Comparison of ENCODE assay signal across 9 cellular contexts in genomic region chr18:31722369-31722957, GRCh38. TPM values are rescaled to one million over a fixed set of nuclear protein-coding genes. Genes with fewer than 3 reads are reported as not detected.
DNase-seq lines count a peak whose midpoint lies in the region; ATAC-seq and TF ChIP-seq lines count a peak whose summit lies in the region.
"Had no signal": no experiment of that assay in that cellular context is flagged by ENCODE, and none has a peak within 500 bp of the region (broad histone marks: within the 10 kb centered on the region; RNA-seq: fewer than 3 reads in every experiment).

No MANE protein-coding gene starts in this region.

- WGBS in psoas muscle, 3 donors: 34 to 50% (median 39%) methylated on average over 7 of the region's 7 CpGs
- WGBS in aorta, 2 donors: 36% methylated on average over 7 of the region's 7 CpGs

- H3K36me3 ChIP-seq in HCT116 (ENCODE audit: control insufficient read depth in 1 of 2, insufficient read depth in 2 of 2, low read length in 2 of 2): no peaks in the 10 kb centered on the region
- no peaks in the 10 kb centered on the region for H3K36me3 ChIP-seq in MG63
- H3K36me3 ChIP-seq in psoas muscle (ENCODE audit: insufficient read depth in 1 of 2, low read depth in 1 of 2): no peaks in the 10 kb centered on the region
- H3K36me3 ChIP-seq in aorta (ENCODE audit: control insufficient read depth in 1 of 2, insufficient read depth in 2 of 2, low read length in 1 of 2): no peaks in the 10 kb centered on the region

- H3K4me2 ChIP-seq in HCT116 (ENCODE audit: low read length): no peak overlapping the region

- H2AFZ ChIP-seq in HCT116 (ENCODE audit: low read depth, low read length, poor library complexity, severe bottlenecking): peak overlapping the region; percentile 41

- TF ChIP-seq CTCF in GM12865 (IDR thresholded peaks at IDR 0.05; ENCODE audit: insufficient read depth, low read depth, low read length, missing control alignments) (peak; percentile 89), HCT116 (IDR thresholded peaks at IDR 0.05 in 2 of 3, conservative IDR thresholded peaks at IDR 0.05 in 1 of 3; ENCODE audit: borderline replicate concordance in 1 of 3, insufficient read depth in 1 of 3, low read depth in 2 of 3, low read length in 2 of 3) (peak; percentile 68 to 91 (median 89); a peak in 5 of 6 replicates), psoas muscle (IDR thresholded peaks at IDR 0.05) (peak; percentile 90)

- H3K4me3 ChIP-seq in GM12865 (ENCODE audit: low read depth, low read length): no peak overlapping the region
- H3K4me3 ChIP-seq in HCT116 (replicated peaks in 1 of 2; ENCODE audit: low read depth in 1 of 2, low read length in 2 of 2): no peak overlapping the region
- no peak overlapping the region for H3K4me3 ChIP-seq in MG63
- H3K4me3 ChIP-seq in psoas muscle: no peak overlapping the region
- no peak overlapping the region for H3K4me3 ChIP-seq in aorta (ENCODE audit: low read length in 2 of 2)

- in situ Hi-C loops in SK-MEL-5 (cut with HindIII; ENCODE audit: low pct_unique_long_range_greater_than_20kb, low sequenced_read_pairs): no loop called here

- H3K9me3 ChIP-seq in HCT116 (ENCODE audit: control insufficient read depth in 1 of 2, insufficient read depth in 1 of 2, low read depth in 1 of 2, low read length in 2 of 2): peaks cover 6 to 7% of the 10 kb centered on the region in 2 experiments; a peak in 2 of 4 replicates
- H3K9me3 ChIP-seq in MG63: no peaks in the 10 kb centered on the region; the same call in 1 of the 2 replicates
- no peaks in the 10 kb centered on the region for H3K9me3 ChIP-seq in psoas muscle
- no peaks in the 10 kb centered on the region for H3K9me3 ChIP-seq in aorta (ENCODE audit: control insufficient read depth, low read length)

- POLR2A ChIA-PET in HCT116 (lab: Charles Lee): no interaction called here

- H3K4me1 ChIP-seq in HCT116 (ENCODE audit: control insufficient read depth in 1 of 2, insufficient read depth in 2 of 2, low read length in 2 of 2) (no peaks in the 10 kb centered on the region), psoas muscle (peaks cover 15% of the 10 kb centered on the region), aorta (ENCODE audit: control insufficient read depth in 1 of 2, insufficient read depth in 2 of 2, low read length in 2 of 2) (no peaks in the 10 kb centered on the region)

- no peaks in the 10 kb centered on the region for H4K20me1 ChIP-seq in HCT116 (ENCODE audit: insufficient read depth)

- TF ChIP-seq RAD21 in HCT116 (IDR thresholded peaks at IDR 0.05; ENCODE audit: low read depth): peak; percentile 82

- RAD21 ChIA-PET in HCT116 (lab: Charles Lee; ENCODE audit: low non-redundant PET in 1 of 2, low total read pairs in 2 of 2, uncharacterized antibody in 2 of 2, unreplicated experiment in 2 of 2): no interaction called here

- TF ChIP-seq POLR2A in HCT116 (IDR thresholded peaks at IDR 0.05; ENCODE audit: borderline replicate concordance, extremely low read depth, insufficient read depth, insufficient read length): no peak

- CTCF ChIA-PET in HCT116 (lab: Charles Lee): interaction anchor here (0.6 to 2.1 kb wide), 9 partner anchors 12 to 297 kb away, joined by 3 to 5 read pairs (median 3); no protein-coding TSS in a partner anchor

- no TSS peak for BruUV-seq in HCT116 (replicated peaks; lab: Mats Ljungman, UMichigan)

- intact Hi-C loops in HCT116 (cut with micrococcal nuclease): loop anchor here (1.0 to 10.0 kb wide), 4 partner anchors 166 to 748 kb away; no protein-coding TSS in a partner anchor
- intact Hi-C loops in Right ventricle myocardium superior (cut with DNase I): loop anchor here (5.0 kb wide), 1 partner anchor 165 kb away; no protein-coding TSS in a partner anchor
- intact Hi-C loops in psoas muscle (cut with DNase I): loop anchor here in 1 of 2 donors (1.0 to 5.0 kb wide), 2 partner anchors 35 to 166 kb away; no protein-coding TSS in a partner anchor
- intact Hi-C loops in aorta (cut with DNase I): loop anchor here (5.0 to 10.0 kb wide), 3 partner anchors 165 to 220 kb away; partner anchors contain the start of gene TRAPPC8 (in 1 of the 2)

- H3K9ac ChIP-seq in HCT116 (ENCODE audit: low read length): no peak overlapping the region

- H3K9me2 ChIP-seq in HCT116 (ENCODE audit: insufficient read depth): no peaks in the 10 kb centered on the region

- DNase-seq in GM12865 (ENCODE audit: low read depth) (peak; percentile 85), HCT116 (ENCODE audit: low read depth, low spot score) (peak; percentile 66), MG63 (peak; percentile 53), SK-MEL-5 (ENCODE audit: low read depth, low spot score) (peak; percentile 92), Right ventricle myocardium superior (peak; percentile 75), psoas muscle (peak; percentile 71 to 81), aorta (peak; percentile 79 to 86)
- DNase-seq in activated naive CD4-positive, alpha-beta T cell treated with anti-CD3 and anti-CD28 coated beads, Interleukin-2, amount 50 U/mL, for 16 hours: peak; percentile 72

- ATAC-seq in HCT116 (peak; percentile 100), Right ventricle myocardium superior (ENCODE audit: poor library complexity) (peak; percentile 85), psoas muscle (peak; percentile 81 to 89 (median 86)), aorta (ENCODE audit: low FRiP score) (peak; percentile 90)

- H3K27ac ChIP-seq in HCT116 (ENCODE audit: low read depth, low read length): no peak overlapping the region
- no peak overlapping the region for H3K27ac ChIP-seq in psoas muscle
- no peak overlapping the region for H3K27ac ChIP-seq in aorta (ENCODE audit: low read depth in 1 of 2, low read length in 2 of 2)

- no peaks in the 10 kb centered on the region for H3K27me3 ChIP-seq in HCT116 (ENCODE audit: insufficient read depth, low read length)
- no peaks in the 10 kb centered on the region for H3K27me3 ChIP-seq in MG63
- no peaks in the 10 kb centered on the region for H3K27me3 ChIP-seq in psoas muscle (ENCODE audit: insufficient read depth in 3 of 3, low read length in 2 of 3)
- no peaks in the 10 kb centered on the region for H3K27me3 ChIP-seq in aorta (ENCODE audit: control insufficient read depth in 1 of 2, insufficient read depth in 2 of 2, low read length in 1 of 2)

- H3K79me2 ChIP-seq in HCT116 (ENCODE audit: insufficient read depth, low read length): no peaks in the 10 kb centered on the region

TF ChIP-seq in HCT116, 20 proteins besides CTCF, POLR2A, EP300 and RAD21:
- TF ChIP-seq TCF7L2 (IDR thresholded peaks at IDR 0.05; ENCODE audit: borderline replicate concordance, extremely low read depth, insufficient read depth, insufficient read length): no peak
- TF ChIP-seq CBX3 (IDR thresholded peaks at IDR 0.05; ENCODE audit: low read depth): 0 out of 2 replicates have a peak, but pooled peaks have one; percentile 10
- TF ChIP-seq ZBTB33 (IDR thresholded peaks at IDR 0.05; ENCODE audit: extremely low read depth, insufficient replicate concordance, low read length): no peak
- no peak for TF ChIP-seq ELF1 (IDR thresholded peaks at IDR 0.05; ENCODE audit: borderline replicate concordance, low read depth)
- no peak for TF ChIP-seq EZH2 (IDR thresholded peaks at IDR 0.05)

RNA-seq across cellular contexts. Expression of gene B4GALT6, which starts 38.1 kb away (rescaled TPM):
- total RNA-seq in HCT116 (2021; ENCODE audit: unreplicated experiment) (16.1 TPM), Right ventricle myocardium superior (7.4 TPM), psoas muscle (10 to 100 TPM in 1 of 4 donors, 1 to 10 TPM in 3; 4.1 to 13.3 (median 9.0) TPM), aorta (1 to 10 TPM; 4.3 to 8.4 TPM)
- polyA plus RNA-seq in HCT116 (2012): 4.8 and 5.7 TPM in 2 replicates
- 1.7 and 2.0 TPM in 2 replicates for total RNA-seq in MG63 (2014; rRNA removed; shearing (Covaris generic); ENCODE audit: low replicate concordance)
- total RNA-seq in SK-MEL-5 (2014; rRNA removed; shearing (Covaris generic)): 16.1 and 18.4 TPM in 2 replicates
- polyA plus RNA-seq in SK-MEL-5 (2015; cell fraction: cytosol; rRNA removed): 25.8 and 32.2 TPM in 2 replicates
- 33.7 and 47.2 TPM in 2 replicates for polyA plus RNA-seq in SK-MEL-5 (2015; cell fraction: nucleus; rRNA removed)
- polyA plus RNA-seq in psoas muscle (1 to 10 TPM in 2 of 3 donors, under 1 TPM in 1; 0.98 to 6.7 (median 4.0) TPM), aorta (1 to 10 TPM in 1 of 2 donors, under 1 TPM in 1; 0.87 to 2.4 TPM)

RNA-seq across cellular contexts. Expression of gene SLC25A52, which starts 38.2 kb away (rescaled TPM):
- not detected for total RNA-seq in HCT116 (2021; ENCODE audit: unreplicated experiment)
- polyA plus RNA-seq in HCT116 (2012): not detected in 2 replicates
- not detected in 2 replicates for total RNA-seq in MG63 (2014; rRNA removed; shearing (Covaris generic); ENCODE audit: low replicate concordance)
- total RNA-seq in SK-MEL-5 (2014; rRNA removed; shearing (Covaris generic)): not detected in 2 replicates
- not detected in 2 replicates for polyA plus RNA-seq in SK-MEL-5 (2015; cell fraction: cytosol; rRNA removed)
- polyA plus RNA-seq in SK-MEL-5 (2015; cell fraction: nucleus; rRNA removed): not detected in 2 replicates
- total RNA-seq in Right ventricle myocardium superior: not detected
- total RNA-seq in psoas muscle: not detected
- under 1 TPM in 2 of 3 donors, not detected in 1; 0.05 to 0.78 TPM for polyA plus RNA-seq in psoas muscle
- total RNA-seq in aorta: under 1 TPM in 1 of 2 donors, not detected in 1; 0.36 TPM
- not detected for polyA plus RNA-seq in aorta
- polyA plus RNA-seq: thymus had no signal
